1 cellular context compared by ENCODE assay signal in the genomic region with DNA sequence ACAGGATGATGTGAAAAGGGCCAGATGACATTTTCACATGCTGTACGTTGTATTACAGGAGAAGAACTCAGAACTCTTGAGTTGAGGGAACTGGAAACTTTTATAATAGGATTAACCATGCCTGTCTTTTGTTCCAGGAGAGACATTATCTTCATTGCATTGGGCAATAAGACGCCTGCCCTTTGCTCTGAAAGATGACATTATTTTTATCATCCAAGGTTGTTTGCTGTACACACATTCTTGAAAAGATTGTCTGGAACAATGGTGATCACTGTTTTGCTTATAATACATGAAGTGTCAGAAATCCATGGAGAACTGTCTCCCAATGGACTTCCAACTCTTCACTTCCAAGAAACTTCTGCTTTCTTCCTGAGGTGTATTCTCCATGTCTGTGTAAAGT.
TF ChIP-seq lines count a peak whose summit lies in the region.

No MANE protein-coding gene starts in this region.

TF ChIP-seq in HepG2, 621 proteins besides CTCF, POLR2A, EP300 and RAD21 (continued from another document):
- TF ChIP-seq ARNT (IDR thresholded peaks at IDR 0.05) (no peak), PBX2 (CRISPR knock-in tag; IDR thresholded peaks at IDR 0.05) (no peak), ATF1 (CRISPR knock-in tag; IDR thresholded peaks at IDR 0.05) (no peak), NCOA2 (CRISPR knock-in tag; IDR thresholded peaks at IDR 0.05) (no peak), ZNF33B (CRISPR knock-in tag; IDR thresholded peaks at IDR 0.05) (no peak), SOX13 (IDR thresholded peaks at IDR 0.05) (no peak), SOX13 (CRISPR knock-in tag; conservative IDR thresholded peaks at IDR 0.05 in 1 of 2, IDR thresholded peaks at IDR 0.05 in 1 of 2) (peak in 1 of 2 experiments; percentile 61; a peak in 2 of 4 replicates)
